8 cellular contexts compared by ENCODE assay signal in genomic region chr2:7825591-7826312, GRCh38.
A peak's percentile ranks its signal among the peaks of the same experiment; 100 is the strongest.
DNase-seq lines count a peak whose midpoint lies in the region; ATAC-seq and TF ChIP-seq lines count a peak whose summit lies in the region.

No MANE protein-coding gene starts in this region.

- H3K79me2 ChIP-seq in osteoblast (ENCODE audit: insufficient read depth, low read length): no peaks in the 10 kb centered on the region
- no peaks in the 10 kb centered on the region for H3K79me2 ChIP-seq in neural progenitor cell (ENCODE audit: low read depth)
- no peaks in the 10 kb centered on the region for H3K79me2 ChIP-seq in GM23248 (ENCODE audit: insufficient read depth)

- no peaks in the 10 kb centered on the region for H3K9me3 ChIP-seq in osteoblast (ENCODE audit: low read depth, low read length)
- H3K9me3 ChIP-seq in neural progenitor cell (ENCODE audit: low read depth): no peaks in the 10 kb centered on the region
- no peaks in the 10 kb centered on the region for H3K9me3 ChIP-seq in GM23248 (ENCODE audit: low read depth)

- DNase-seq in activated T-cell treated with anti-CD3 and anti-CD28 coated beads, Interleukin-2, amount 50 U/mL, for 48 hours: peak; percentile 70 to 74
- DNase-seq in osteoblast (ENCODE audit: insufficient read length, low spot score, missing footprints) (peak; percentile 69), hypothalamus (lab: John Stamatoyannopoulos, UW) (no peak), neural progenitor cell (ENCODE audit: low spot score) (no peak), GM23248 (no peak)

- H3K4me3 ChIP-seq in osteoblast (ENCODE audit: insufficient read depth, low read length) (no peak overlapping the region), neural progenitor cell (no peak overlapping the region), GM23248 (no peak overlapping the region)

- H3K27me3 ChIP-seq in osteoblast (ENCODE audit: insufficient read depth, low read length) (no peaks in the 10 kb centered on the region), neural progenitor cell (no peaks in the 10 kb centered on the region), GM23248 (replicated peaks; ENCODE audit: insufficient read depth) (no peaks in the 10 kb centered on the region)

- no peak overlapping the region for H3K4me3 Mint-ChIP-seq in neural progenitor cell

- no peaks in the 10 kb centered on the region for H3K36me3 Mint-ChIP-seq in neural progenitor cell

- no peaks in the 10 kb centered on the region for H3K27me3 Mint-ChIP-seq in neural progenitor cell (ENCODE audit: insufficient read depth, low read depth)

- H3K4me1 ChIP-seq in osteoblast (ENCODE audit: insufficient read depth, low read length): peaks cover 12% of the 10 kb centered on the region
- no peaks in the 10 kb centered on the region for H3K4me1 ChIP-seq in neural progenitor cell
- peaks cover 3% of the 10 kb centered on the region; the same call in 1 of the 2 replicates for H3K4me1 ChIP-seq in GM23248 (ENCODE audit: insufficient read depth)

- no peak overlapping the region for H3K9ac ChIP-seq in neural progenitor cell
- no peak overlapping the region for H3K9ac ChIP-seq in GM23248

- 85 to 90% methylated on average over 9 of the region's 9 CpGs for WGBS in GM23248 (ENCODE audit: low coverage in 1 of 2, low lambda C conversion rate in 2 of 2, missing lambda C conversion rate in 2 of 2), 2 experiments

- in situ Hi-C loops in GM23248 (cut with MboI): loop anchor here (25.0 kb wide), 1 partner anchor 862 kb away; the partner anchor contains the start of gene ID2

- peak; percentile 76 for ATAC-seq in GM18508 (IDR thresholded peaks at IDR 0.05; ENCODE audit: insufficient read depth, unreplicated experiment)
- peak; percentile 96 for ATAC-seq in HG02870 (IDR thresholded peaks at IDR 0.05; ENCODE audit: unreplicated experiment)
- no peak for ATAC-seq in esophagus mucosa

- peaks cover 7% of the 10 kb centered on the region for H3K4me1 Mint-ChIP-seq in neural progenitor cell

- H3K9me2 ChIP-seq in GM23248 (ENCODE audit: insufficient read depth): no peaks in the 10 kb centered on the region

- H4K20me1 ChIP-seq in osteoblast (ENCODE audit: insufficient read depth, low read length) (no peaks in the 10 kb centered on the region), neural progenitor cell (ENCODE audit: low read depth) (no peaks in the 10 kb centered on the region), GM23248 (ENCODE audit: insufficient read depth) (no peaks in the 10 kb centered on the region)

- H3K36me3 ChIP-seq in osteoblast (ENCODE audit: insufficient read depth, low read length): no peaks in the 10 kb centered on the region
- H3K36me3 ChIP-seq in neural progenitor cell: no peaks in the 10 kb centered on the region
- no peaks in the 10 kb centered on the region for H3K36me3 ChIP-seq in GM23248 (ENCODE audit: low read depth)

- no peak overlapping the region for H3K27ac Mint-ChIP-seq in neural progenitor cell

- H3K4me2 ChIP-seq in osteoblast (ENCODE audit: insufficient read depth, low read length): peak overlapping the region; percentile 27
- no peak overlapping the region for H3K4me2 ChIP-seq in neural progenitor cell
- no peak overlapping the region for H3K4me2 ChIP-seq in GM23248 (ENCODE audit: unreplicated experiment)

- H3K27ac ChIP-seq in osteoblast (ENCODE audit: low read depth, low read length): peak overlapping the region; percentile 60
- H3K27ac ChIP-seq in neural progenitor cell: no peak overlapping the region
- H3K27ac ChIP-seq in GM23248: no peak overlapping the region

- H3F3A ChIP-seq in neural progenitor cell (ENCODE audit: low read depth) (no peaks in the 10 kb centered on the region), GM23248 (ENCODE audit: insufficient read depth) (no peaks in the 10 kb centered on the region)

- TF ChIP-seq CTCF in osteoblast (IDR thresholded peaks at IDR 0.05; ENCODE audit: extremely low read depth, low read depth, low read length): no peak
- no peak for TF ChIP-seq CTCF in neural progenitor cell (IDR thresholded peaks at IDR 0.05)

- H3K9me3 Mint-ChIP-seq in neural progenitor cell: no peaks in the 10 kb centered on the region

- no peak overlapping the region for H2AFZ ChIP-seq in osteoblast (ENCODE audit: low read length)
- H2AFZ ChIP-seq in neural progenitor cell (replicated peaks): no peak overlapping the region
- no peak overlapping the region for H2AFZ ChIP-seq in GM23248

Comparison
In these comparisons a context has a peak if more than half of its experiments do, and no peak if none do; other contexts are left out.
1. DNase-seq: peak in activated T-cell treated with anti-CD3 and anti-CD28 coated beads, Interleukin-2, amount 50 U/mL, for 48 hours (2 of 2) and osteoblast (single experiment); none in hypothalamus (0 of 51), neural progenitor cell (single experiment) and GM23248 (single experiment).